17 cellular contexts compared by ENCODE assay signal in the genomic region with DNA sequence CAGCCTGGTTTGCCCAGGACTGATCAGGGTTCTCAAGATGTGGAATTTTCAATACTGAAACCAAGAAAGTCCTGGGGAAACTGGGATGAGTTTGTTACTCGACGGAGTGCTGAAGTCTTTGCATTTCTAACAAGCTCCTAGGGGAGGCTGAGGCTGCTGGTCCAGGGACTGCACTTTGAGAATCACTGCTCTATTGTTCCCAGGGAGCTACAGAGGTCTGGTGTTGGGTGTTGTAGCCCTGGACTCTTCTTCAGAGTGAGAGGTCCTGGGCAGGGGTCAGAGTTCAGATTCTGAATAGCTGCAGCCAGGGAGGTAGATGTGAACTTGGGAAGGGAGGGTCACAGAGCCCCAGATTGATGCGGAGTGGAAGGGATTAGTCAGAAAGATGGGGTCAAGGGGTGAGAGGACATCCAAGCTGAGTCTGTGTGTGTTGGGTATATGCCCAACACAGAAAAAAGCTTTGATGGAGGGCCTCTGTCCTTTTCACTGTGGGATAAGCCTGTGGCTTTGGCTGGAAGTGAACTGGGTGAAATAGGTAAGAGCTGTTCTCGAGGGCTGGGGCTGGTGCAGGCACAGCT. TPM values are rescaled to one million over a fixed set of nuclear protein-coding genes. Genes with fewer than 3 reads are reported as not detected.
"Had no signal": no experiment of that assay in that cellular context is flagged by ENCODE, and none has a peak within 500 bp of the region (broad histone marks: within the 10 kb centered on the region; RNA-seq: fewer than 3 reads in every experiment).

No MANE protein-coding gene starts in this region.

- H3K36me3 ChIP-seq: cardiac muscle cell, left ventricle myocardium inferior, pancreas, upper lobe of left lung had no signal

- ATAC-seq: activated T-cell treated with anti-CD3 and anti-CD28 coated beads, Interleukin-2, amount 50 U/mL, for 4 hours; stimulated activated naive B cell treated with anti-CD40 and anti-IgM and Interleukin-4, amounts not matched to agents 10 μg/mL and 1 μg/mL and 100 μg/mL, for 72 hours had no signal

- H3K4me3 ChIP-seq: cardiac muscle cell, left ventricle myocardium inferior, pancreas, upper lobe of left lung had no signal

- FAIRE-seq: pancreas had no signal

- H3K9me3 ChIP-seq: left ventricle myocardium inferior, pancreas, upper lobe of left lung had no signal

- DNase-seq: activated CD4-positive, alpha-beta memory T cell treated with anti-CD3 and anti-CD28 coated beads for 36 hours; activated CD4-positive, CD25-positive, alpha-beta regulatory T cell treated with anti-CD3 and anti-CD28 coated beads, Interleukin-2, amount 50 U/mL, for 72 hours; activated gamma-delta T cell treated with Interleukin-2 at 50 U/mL for 16 hours; activated naive CD8-positive, alpha-beta T cell treated with anti-CD3 and anti-CD28 coated beads for 36 hours; activated T-cell treated with anti-CD3 and anti-CD28 coated beads, Interleukin-2, amount 50 U/mL, for 4 hours; effector memory CD4-positive, alpha-beta T cell; erythroblast; left ventricle myocardium inferior; mesenchymal stem cell; retina; SHP77; stimulated activated CD4-positive, alpha-beta T cell treated with anti-CD3 and anti-CD28 coated beads, Interleukin-1b, Interleukin-23, amount 100 ng/mL, for 48 hours; stimulated activated naive B cell treated with anti-CD40 and anti-IgM and Interleukin-4, amounts not matched to agents 10 μg/mL and 1 μg/mL and 100 μg/mL, for 72 hours; upper lobe of left lung had no signal

- H3K27ac ChIP-seq: left ventricle myocardium inferior, upper lobe of left lung had no signal

- H3K27me3 ChIP-seq: cardiac muscle cell, pancreas, upper lobe of left lung had no signal

RNA-seq across cellular contexts. Expression of gene TMEM238L, which starts 14.1 kb away (rescaled TPM):
- total RNA-seq: activated CD4-positive, alpha-beta memory T cell treated with anti-CD3 and anti-CD28 coated beads for 36 hours; activated naive CD8-positive, alpha-beta T cell treated with anti-CD3 and anti-CD28 coated beads for 36 hours; activated T-cell treated with anti-CD3 and anti-CD28 coated beads, Interleukin-2, amount 50 U/mL, for 4 hours; cardiac muscle cell; fibroblast of villous mesenchyme; left ventricle myocardium inferior; upper lobe of left lung had no signal
- polyA plus RNA-seq: cardiac muscle cell, pancreas had no signal

RNA-seq across cellular contexts. Expression of gene PIRT, which starts 48.1 kb away (rescaled TPM):
- total RNA-seq: activated CD4-positive, alpha-beta memory T cell treated with anti-CD3 and anti-CD28 coated beads for 36 hours; activated naive CD8-positive, alpha-beta T cell treated with anti-CD3 and anti-CD28 coated beads for 36 hours; activated T-cell treated with anti-CD3 and anti-CD28 coated beads, Interleukin-2, amount 50 U/mL, for 4 hours; cardiac muscle cell; fibroblast of villous mesenchyme; left ventricle myocardium inferior; upper lobe of left lung had no signal
- polyA plus RNA-seq: cardiac muscle cell had no signal
